24 cellular contexts compared by ENCODE assay signal in genomic region chr18:10336749-10337148, GRCh38.
"Had no signal": no experiment of that assay in that cellular context is flagged by ENCODE, and none has a peak within 500 bp of the region (broad histone marks: within the 10 kb centered on the region; RNA-seq: fewer than 3 reads in every experiment).

No MANE protein-coding gene starts in this region.

- H3K4me1 Mint-ChIP-seq: nephron; stimulated activated effector memory CD8-positive, alpha-beta T cell treated with anti-CD3 and anti-CD28 coated beads, Interleukin-12 subunit alpha, Interleukin-12 subunit beta, amount 100 ng/mL, for 72 hours; stimulated activated naive CD8-positive, alpha-beta T cell treated with anti-CD3 and anti-CD28 coated beads, Interleukin-15, amount 100 ng/mL, for 72 hours had no signal

- H3K9me3 ChIP-seq: adrenal gland, ascending aorta, heart left ventricle, pancreas, psoas muscle, right atrium auricular region, transverse colon had no signal

- H3K27me3 Mint-ChIP-seq: activated naive CD8-positive, alpha-beta T cell; activated T-cell treated with anti-CD3 and anti-CD28 coated beads, Interleukin-2, amount 50 U/mL, for 24 hours; stimulated activated naive CD8-positive, alpha-beta T cell treated with anti-CD3 and anti-CD28 coated beads, Interleukin-15, amount 100 ng/mL, for 72 hours had no signal

- H3K36me3 ChIP-seq: adrenal gland, ascending aorta, brain microvascular endothelial cell, heart left ventricle, pancreas, right atrium auricular region, transverse colon had no signal

- H3K27ac ChIP-seq: adrenal gland, ascending aorta, brain microvascular endothelial cell, heart left ventricle, pancreas, psoas muscle, right atrium auricular region, transverse colon had no signal

- H3K36me3 Mint-ChIP-seq: activated naive CD8-positive, alpha-beta T cell; stimulated activated effector memory CD8-positive, alpha-beta T cell treated with anti-CD3 and anti-CD28 coated beads, Interleukin-12 subunit alpha, Interleukin-12 subunit beta, amount 100 ng/mL, for 72 hours had no signal

- H3K27ac Mint-ChIP-seq: activated naive CD8-positive, alpha-beta T cell; activated T-cell treated with anti-CD3 and anti-CD28 coated beads, Interleukin-2, amount 50 U/mL, for 24 hours; activated T-helper 2 cell treated with anti-CD3 and anti-CD28 coated beads, Interferon-gamma antibody, Interleukin-2, Interleukin-4, amounts not matched to agents 10 μg/mL and 5 μg/mL and 100 μg/mL, durations not matched to agents 14 hours and 24 hours and 36 hours; nephron; stimulated activated effector memory CD8-positive, alpha-beta T cell treated with anti-CD3 and anti-CD28 coated beads, Interleukin-12 subunit alpha, Interleukin-12 subunit beta, amount 100 ng/mL, for 72 hours; stimulated activated naive CD8-positive, alpha-beta T cell treated with anti-CD3 and anti-CD28 coated beads, Interleukin-15, amount 100 ng/mL, for 72 hours had no signal

- H3K4me3 ChIP-seq: adrenal gland, ascending aorta, heart left ventricle, pancreas, psoas muscle, right atrium auricular region, transverse colon had no signal

- H3K4me3 Mint-ChIP-seq: activated naive CD8-positive, alpha-beta T cell; activated T-cell treated with anti-CD3 and anti-CD28 coated beads, Interleukin-2, amount 50 U/mL, for 24 hours; nephron; stimulated activated effector memory CD8-positive, alpha-beta T cell treated with anti-CD3 and anti-CD28 coated beads, Interleukin-12 subunit alpha, Interleukin-12 subunit beta, amount 100 ng/mL, for 72 hours; stimulated activated naive CD8-positive, alpha-beta T cell treated with anti-CD3 and anti-CD28 coated beads, Interleukin-15, amount 100 ng/mL, for 72 hours had no signal

- H3K27me3 ChIP-seq: adrenal gland, ascending aorta, brain microvascular endothelial cell, heart left ventricle, pancreas, right atrium auricular region, transverse colon had no signal

- H3K4me1 ChIP-seq: adrenal gland, ascending aorta, heart left ventricle, pancreas, psoas muscle, right atrium auricular region, transverse colon had no signal

- ATAC-seq: heart left ventricle; left colon; pancreas; psoas muscle; stimulated activated effector memory CD8-positive, alpha-beta T cell treated with anti-CD3 and anti-CD28 coated beads, Interleukin-12 subunit alpha, Interleukin-12 subunit beta, amount 100 ng/mL, for 72 hours; stimulated activated naive CD8-positive, alpha-beta T cell treated with anti-CD3 and anti-CD28 coated beads, Interleukin-15, amount 100 ng/mL, for 72 hours had no signal

- H3K9me3 Mint-ChIP-seq: activated T-helper 2 cell treated with anti-CD3 and anti-CD28 coated beads, Interferon-gamma antibody, Interleukin-2, Interleukin-4, amounts not matched to agents 10 μg/mL and 5 μg/mL and 100 μg/mL, durations not matched to agents 14 hours and 24 hours and 36 hours had no signal

- DNase-seq: activated CD8-positive, alpha-beta memory T cell treated with anti-CD3 and anti-CD28 coated beads for 24 hours; activated CD8-positive, alpha-beta memory T cell treated with anti-CD3 and anti-CD28 coated beads, Interleukin-2, amount 50 U/mL, for 4 hours; activated naive CD4-positive, alpha-beta T cell; activated T-cell treated with anti-CD3 and anti-CD28 coated beads, Interleukin-2, amount 50 U/mL, for 24 hours; adrenal gland; brain microvascular endothelial cell; central memory CD4-positive, alpha-beta T cell; dermis blood vessel endothelial cell; effector CD8-positive, alpha-beta T cell; heart left ventricle; left colon; mammary epithelial cell; pancreas; stimulated activated CD4-positive, alpha-beta T cell treated with anti-CD3 and anti-CD28 coated beads, Interleukin-1b, Interleukin-23, amount 100 ng/mL, for 48 hours; stimulated activated naive CD8-positive, alpha-beta T cell treated with anti-CD3 and anti-CD28 coated beads, Interleukin-15, amount 100 ng/mL, for 72 hours; T-helper 9 cell; transverse colon had no signal
